Comparison of ENCODE assay signal across 22 cellular contexts in the genomic region with DNA sequence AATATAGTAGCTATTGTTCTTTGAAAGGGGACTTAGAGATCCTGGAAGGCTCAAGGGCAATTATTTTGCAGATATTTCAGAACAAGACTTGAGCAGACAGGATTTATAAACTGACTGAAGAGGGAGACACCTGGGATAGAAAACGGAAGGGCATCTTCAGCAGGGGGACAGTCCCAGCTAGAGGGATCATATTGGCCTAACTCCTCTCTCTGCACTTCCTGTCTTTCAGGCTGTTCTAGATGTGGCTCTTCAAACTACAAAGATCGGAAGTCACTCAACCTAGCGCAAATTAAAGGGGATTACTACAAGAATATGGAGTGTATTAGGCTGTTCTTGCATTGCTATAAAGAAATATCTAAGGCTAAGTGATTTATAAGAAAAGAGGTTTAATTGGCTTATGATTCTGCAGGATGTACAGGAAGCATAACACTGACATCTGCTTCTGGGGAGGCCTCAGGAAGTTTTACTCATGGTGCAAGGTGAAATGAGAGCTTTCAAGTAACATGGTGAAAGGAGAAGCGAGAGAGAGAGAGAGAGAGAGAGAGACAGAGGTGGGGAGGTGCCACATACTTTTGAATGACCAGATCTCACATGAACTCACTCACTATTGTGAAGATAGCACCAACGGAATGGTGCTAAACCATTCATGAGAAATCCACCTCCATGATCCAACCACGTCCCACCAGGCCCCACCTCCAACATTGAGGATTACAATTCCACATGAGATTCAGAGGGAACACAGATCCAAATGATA. TPM values are rescaled to one million over a fixed set of nuclear protein-coding genes. Genes with fewer than 3 reads are reported as not detected.
DNase-seq lines count a peak whose midpoint lies in the region; ATAC-seq, FAIRE-seq and TF ChIP-seq lines count a peak whose summit lies in the region.
"Had no signal": no experiment of that assay in that cellular context is flagged by ENCODE, and none has a peak within 500 bp of the region (broad histone marks: within the 10 kb centered on the region; RNA-seq: fewer than 3 reads in every experiment).

No MANE protein-coding gene starts in this region.

- POLR2A ChIA-PET in SK-N-SH (lab: Yijun Ruan, JAX), result no interaction called here

- H3K4me1 ChIP-seq in SK-N-SH (ENCODE audit: control insufficient read depth in 1 of 2, insufficient read depth in 2 of 2, low read depth in 1 of 2, low read length in 1 of 2) (peaks cover 6% of the 10 kb centered on the region in 2 experiments; a peak in 2 of 4 replicates), Karpas-422 (ENCODE audit: low read length) (no peaks in the 10 kb centered on the region), astrocyte (ENCODE audit: insufficient read depth, low read length) (peaks cover 28% of the 10 kb centered on the region), hepatocyte (ENCODE audit: insufficient read depth) (no peaks in the 10 kb centered on the region)
- H3K4me1 ChIP-seq: BE2C had no signal

- H3K36me3 ChIP-seq in SK-N-SH (replicated peaks in 1 of 2; ENCODE audit: control insufficient read depth in 1 of 2, insufficient read depth in 2 of 2, low read length in 1 of 2) (no peaks in the 10 kb centered on the region), Karpas-422 (ENCODE audit: insufficient read depth, low read length) (no peaks in the 10 kb centered on the region), astrocyte (ENCODE audit: insufficient read depth, low read length) (no peaks in the 10 kb centered on the region), MG63 (no peaks in the 10 kb centered on the region), hepatocyte (replicated peaks; ENCODE audit: insufficient read depth, low read depth) (no peaks in the 10 kb centered on the region)
- H3K36me3 ChIP-seq: BE2C, SJCRH30 had no signal

- ATAC-seq in SK-N-SH treated with all-trans-retinoic acid at 6 μM for 48 hours, result no peak

- WGBS in SK-N-SH (ENCODE audit: low lambda C conversion rate), result 91% methylated on average over 6 of the region's 6 CpGs
- 77% methylated on average over 6 of the region's 6 CpGs for WGBS in hepatocyte (ENCODE audit: low lambda C conversion rate, missing lambda C conversion rate)

- TF ChIP-seq EP300 in SK-N-SH (IDR thresholded peaks at IDR 0.05; ENCODE audit: borderline replicate concordance in 1 of 2, low read depth in 1 of 2, low read length in 1 of 2), result no peak

- H3K9me3 ChIP-seq in SK-N-SH (no peaks in the 10 kb centered on the region), Karpas-422 (ENCODE audit: low read length) (no peaks in the 10 kb centered on the region), astrocyte (ENCODE audit: insufficient read depth, low read depth, low read length) (no peaks in the 10 kb centered on the region), MG63 (no peaks in the 10 kb centered on the region), hepatocyte (ENCODE audit: low read depth) (no peaks in the 10 kb centered on the region)
- H3K9me3 ChIP-seq: BE2C, SJCRH30 had no signal

- no peaks in the 10 kb centered on the region for H3K36me3 Mint-ChIP-seq in astrocyte (ENCODE audit: low read depth, unreplicated experiment)
- H3K36me3 Mint-ChIP-seq in neural crest cell (ENCODE audit: low read depth), result no peaks in the 10 kb centered on the region
- H3K36me3 Mint-ChIP-seq: CD8-positive, alpha-beta memory T cell had no signal

- TF ChIP-seq CTCF in SK-N-SH (IDR thresholded peaks at IDR 0.05) (no peak), astrocyte (IDR thresholded peaks at IDR 0.05; ENCODE audit: insufficient read depth, low read depth, low read length) (no peak), neural crest cell (conservative IDR thresholded peaks at IDR 0.05) (no peak), hepatocyte (IDR thresholded peaks at IDR 0.05; ENCODE audit: poor library complexity) (no peak)

- FAIRE-seq in astrocyte (lab: Jason Lieb, UNC), result no peak
- FAIRE-seq: D721Med had no signal

- CTCF ChIA-PET in SK-N-SH (lab: Yijun Ruan, JAX), result no interaction called here

- peaks cover 6% of the 10 kb centered on the region for H3F3A ChIP-seq in SK-N-SH (replicated peaks; ENCODE audit: insufficient read depth)

- H3K9me2 ChIP-seq in SK-N-SH, result no peaks in the 10 kb centered on the region
- H3K9me2 ChIP-seq in Karpas-422 (replicated peaks; ENCODE audit: insufficient read depth, low read length), result no peaks in the 10 kb centered on the region
- no peaks in the 10 kb centered on the region for H3K9me2 ChIP-seq in hepatocyte (replicated peaks; ENCODE audit: insufficient read depth)

- H3K4me2 ChIP-seq in SK-N-SH (no peak overlapping the region), Karpas-422 (ENCODE audit: low read depth, low read length, poor library complexity, severe bottlenecking) (no peak overlapping the region), astrocyte (ENCODE audit: low read length) (no peak overlapping the region), hepatocyte (no peak overlapping the region)
- H3K4me2 ChIP-seq: PC-9 had no signal

- H3K9ac ChIP-seq in SK-N-SH (no peak overlapping the region), Karpas-422 (ENCODE audit: low read length) (no peak overlapping the region), astrocyte (ENCODE audit: low read length) (no peak overlapping the region)

- H3K4me1 Mint-ChIP-seq in astrocyte (ENCODE audit: low read depth, unreplicated experiment) (peaks cover 56% of the 10 kb centered on the region), neural crest cell (peaks cover 7% of the 10 kb centered on the region)

- TF ChIP-seq RAD21 in SK-N-SH (IDR thresholded peaks at IDR 0.05; ENCODE audit: low read length), result no peak

- H3K27me3 ChIP-seq in SK-N-SH (ENCODE audit: insufficient read depth) (no peaks in the 10 kb centered on the region), Karpas-422 (ENCODE audit: low read length) (no peaks in the 10 kb centered on the region), astrocyte (ENCODE audit: insufficient read depth, low read length) (no peaks in the 10 kb centered on the region), MG63 (no peaks in the 10 kb centered on the region), hepatocyte (no peaks in the 10 kb centered on the region)
- H3K27me3 ChIP-seq: BE2C, SJCRH30 had no signal

- H2AFZ ChIP-seq in SK-N-SH (ENCODE audit: low read depth) (0 out of 2 replicates have a peak overlapping the region, but pooled peaks have one; percentile 48), Karpas-422 (ENCODE audit: low read length) (no peak overlapping the region), astrocyte (ENCODE audit: low read depth, low read length) (no peak overlapping the region), hepatocyte (no peak overlapping the region)
- H2AFZ ChIP-seq: PC-9 had no signal

- H3K9me3 Mint-ChIP-seq in astrocyte (ENCODE audit: unreplicated experiment) (no peaks in the 10 kb centered on the region), neural crest cell (no peaks in the 10 kb centered on the region)
- H3K9me3 Mint-ChIP-seq: CD8-positive, alpha-beta memory T cell had no signal

- H3K4me3 Mint-ChIP-seq in astrocyte (ENCODE audit: unreplicated experiment) (no peak overlapping the region), neural crest cell (peak overlapping the region; percentile 20)

- no peaks in the 10 kb centered on the region for H3K79me2 ChIP-seq in SK-N-SH (ENCODE audit: insufficient read depth)
- no peaks in the 10 kb centered on the region for H3K79me2 ChIP-seq in Karpas-422 (ENCODE audit: low read length)
- H3K79me2 ChIP-seq in astrocyte (ENCODE audit: insufficient read depth, low read length), result no peaks in the 10 kb centered on the region
- H3K79me2 ChIP-seq in hepatocyte, result no peaks in the 10 kb centered on the region

- DNase-seq in SK-N-SH (no peak), Karpas-422 (peak; percentile 31), astrocyte (ENCODE audit: low read depth) (no peak), neural crest cell (ENCODE audit: low read depth, low spot score) (no peak), MG63 (no peak), hepatocyte (ENCODE audit: low spot score) (no peak)
- no peak for DNase-seq in activated naive CD4-positive, alpha-beta T cell treated with anti-CD3 and anti-CD28 coated beads, Interleukin-2, amount 50 U/mL, for 16 hours
- DNase-seq: BE2C; CD8-positive, alpha-beta memory T cell; DMS79; H7; KBM-7; NCI-H1048; NCI-H1694; NCI-H345; NCI-H526; NK-92 treated with Interleukin-12 subunit alpha and Interleukin-12 subunit beta, amount 100 ng/mL, for 24 hours; PC-9; SJCRH30 had no signal

- peak overlapping the region; percentile 24 for H3K27ac Mint-ChIP-seq in astrocyte (ENCODE audit: unreplicated experiment)
- H3K27ac Mint-ChIP-seq in neural crest cell (ENCODE audit: unreplicated experiment), result no peak overlapping the region

- no peaks in the 10 kb centered on the region for H3K27me3 Mint-ChIP-seq in astrocyte (ENCODE audit: low read depth, unreplicated experiment)
- H3K27me3 Mint-ChIP-seq in neural crest cell (ENCODE audit: low read depth), result no peaks in the 10 kb centered on the region

- H4K20me1 ChIP-seq in SK-N-SH (ENCODE audit: insufficient read depth), result no peaks in the 10 kb centered on the region
- H4K20me1 ChIP-seq in Karpas-422 (ENCODE audit: insufficient read depth, low read depth, low read length), result no peaks in the 10 kb centered on the region
- no peaks in the 10 kb centered on the region for H4K20me1 ChIP-seq in astrocyte (ENCODE audit: insufficient read depth, low read length)
- no peaks in the 10 kb centered on the region for H4K20me1 ChIP-seq in hepatocyte (ENCODE audit: insufficient read depth, poor library complexity, severe bottlenecking)

- H3K4me3 ChIP-seq in SK-N-SH (ENCODE audit: low read depth in 2 of 2, low read length in 1 of 2), result no peak overlapping the region
- no peak overlapping the region for H3K4me3 ChIP-seq in Karpas-422 (ENCODE audit: low read length)
- H3K4me3 ChIP-seq in astrocyte (ENCODE audit: insufficient read depth, low read depth, low read length), result no peak overlapping the region
- H3K4me3 ChIP-seq in MG63, result no peak overlapping the region
- H3K4me3 ChIP-seq in hepatocyte, result no peak overlapping the region
- H3K4me3 ChIP-seq: PC-9, SJCRH30 had no signal

- H3K27ac ChIP-seq in SK-N-SH (ENCODE audit: low read depth in 2 of 2, low read length in 1 of 2) (no peak overlapping the region), Karpas-422 (ENCODE audit: low read length) (no peak overlapping the region), astrocyte (ENCODE audit: low read depth, low read length) (no peak overlapping the region), hepatocyte (no peak overlapping the region)
- H3K27ac ChIP-seq: 22Rv1, PC-9, SJCRH30 had no signal

TF ChIP-seq in SK-N-SH, 30 proteins besides CTCF, POLR2A, EP300 and RAD21 (continues in another document):
- no peak for TF ChIP-seq RFX5 (IDR thresholded peaks at IDR 0.05; ENCODE audit: low read length)
- TF ChIP-seq SMC3 (IDR thresholded peaks at IDR 0.05; ENCODE audit: low read depth, low read length), result no peak

TF ChIP-seq in SK-N-SH treated with all-trans-retinoic acid at 6 μM for 48 hours, 23 proteins besides CTCF, POLR2A, EP300 and RAD21 (continues in another document):
- no peak for TF ChIP-seq SNAI2 (CRISPR knock-in tag; IDR thresholded peaks at IDR 0.05)

RNA-seq across cellular contexts. Expression of a gene that starts 5.3 kb away (rescaled TPM):
- polyA plus RNA-seq in SK-N-SH (2012; rRNA removed) (47.2 and 47.8 TPM in 2 replicates), hepatocyte (22.1 and 24.9 TPM in 2 replicates)
- 20.8 and 27.3 TPM in 2 replicates for polyA plus RNA-seq in SK-N-SH (2012; cell fraction: cytosol; rRNA removed)
- polyA plus RNA-seq in SK-N-SH (2012; cell fraction: nucleus; rRNA removed), result 157 and 177 TPM in 2 replicates
- 0.47 and 0.60 TPM in 2 replicates for total RNA-seq in Karpas-422 (2014; rRNA removed; shearing (Covaris generic); ENCODE audit: low replicate concordance)
- total RNA-seq in astrocyte (93.6 and 101 TPM in 2 replicates), neural crest cell (46.7 and 52.6 TPM in 2 replicates), hepatocyte (24.0 and 27.9 TPM in 2 replicates)
- 10.2 and 20.6 TPM in 2 replicates for total RNA-seq in MG63 (2014; rRNA removed; shearing (Covaris generic); ENCODE audit: low replicate concordance)
